Comparison of ENCODE assay signal across 8 cellular contexts in the genomic region with DNA sequence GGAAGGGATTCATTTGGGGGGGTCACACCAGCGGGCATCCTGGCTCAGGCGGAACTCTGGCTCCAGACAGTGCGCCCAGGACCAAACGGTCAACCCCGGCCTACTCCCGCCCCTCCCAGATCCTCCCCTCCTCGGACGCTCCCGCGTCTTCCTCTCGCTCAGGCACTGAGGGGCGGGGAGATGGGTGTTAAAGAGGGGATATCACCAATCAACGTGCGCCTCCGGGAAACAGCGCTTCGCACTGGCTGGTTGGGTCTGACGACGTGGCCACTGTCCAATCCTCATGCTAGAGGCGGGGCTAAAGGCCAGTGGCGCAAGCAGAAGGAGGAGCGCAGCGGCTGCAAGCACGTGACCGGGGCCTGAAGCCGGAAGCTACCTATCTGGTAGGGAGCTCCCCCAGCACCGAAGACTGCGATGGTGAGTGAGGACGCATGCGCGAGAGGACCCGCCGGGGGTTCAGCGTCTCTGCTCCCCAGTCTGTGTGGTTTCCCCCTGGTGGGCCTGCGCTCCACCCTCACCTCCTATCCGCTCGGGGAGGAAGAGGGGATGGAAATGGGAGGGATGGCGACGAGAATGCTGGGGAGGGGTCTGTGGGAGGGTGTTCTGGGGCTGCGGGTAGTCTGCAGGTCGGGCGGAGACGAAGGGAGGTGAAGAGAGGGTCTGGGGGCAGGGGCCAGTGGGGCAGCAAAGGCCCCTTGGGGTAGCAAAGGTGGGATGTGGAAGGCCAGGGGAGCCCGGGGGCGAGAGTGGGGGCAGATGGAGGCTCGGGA. TPM values are rescaled to one million over a fixed set of nuclear protein-coding genes. Genes with fewer than 3 reads are reported as not detected.
DNase-seq lines count a peak whose midpoint lies in the region; ATAC-seq and TF ChIP-seq lines count a peak whose summit lies in the region.

A gene (plus strand): TSS at position 360 of the 770 bp plus-strand sequence. CDS start 55 bp downstream, at position 415.

- H3K4me1 Mint-ChIP-seq in activated CD4-positive, alpha-beta T cell treated with anti-CD3 and anti-CD28 coated beads, Interleukin-2, amount 10 ng/mL, durations not matched to agents 24 days and 14 days: peaks cover 33% of the 10 kb centered on the region

- H3K36me3 Mint-ChIP-seq in activated CD4-positive, alpha-beta T cell treated with anti-CD3 and anti-CD28 coated beads, Interleukin-2, amount 10 ng/mL, durations not matched to agents 24 days and 14 days (ENCODE audit: low read depth): peaks cover 26% of the 10 kb centered on the region

- ATAC-seq in GM19324 (IDR thresholded peaks at IDR 0.05; ENCODE audit: low FRiP score, unreplicated experiment) (peak; percentile 99), HG03469 (IDR thresholded peaks at IDR 0.05; ENCODE audit: unreplicated experiment) (peak; percentile 93)

- H3K9ac ChIP-seq in BLaER1 (peak within 1 kb of the TSS; percentile 89), colonic mucosa (ENCODE audit: low read depth in 2 of 2, low read length in 2 of 2) (peak within 1 kb of the TSS; percentile 99)

- peak within 1 kb of the TSS; percentile 86 for H3K27ac ChIP-seq in BLaER1
- H3K27ac ChIP-seq in colonic mucosa: peak within 1 kb of the TSS; percentile 56
- H3K27ac ChIP-seq in layer of hippocampus (ENCODE audit: low read depth, low read length): peak within 1 kb of the TSS; percentile 85

- H3K4me3 ChIP-seq in BLaER1 (peak within 1 kb of the TSS; percentile 90), colonic mucosa (peak within 1 kb of the TSS; percentile 67)

- peaks cover 15% of the 10 kb centered on the region for H4K20me1 ChIP-seq in BLaER1

- no peak for TF ChIP-seq CTCF in colonic mucosa (IDR thresholded peaks at IDR 0.05)

- H3K4me3 Mint-ChIP-seq in activated CD4-positive, alpha-beta T cell treated with anti-CD3 and anti-CD28 coated beads, Interleukin-2, amount 10 ng/mL, durations not matched to agents 24 days and 14 days: peak within 1 kb of the TSS; percentile 99

- DNase-seq in NCI-H526 treated with DMSO at 0.1 percent for 48 hours (lab: John Stamatoyannopoulos, UW) (peak; percentile 99), colonic mucosa (peak; percentile 99)
- peak; percentile 100 for DNase-seq in activated CD4-positive, alpha-beta T cell treated with anti-CD3 and anti-CD28 coated beads, Interleukin-2, amount 10 ng/mL, durations not matched to agents 24 days and 14 days
- peak; percentile 89 to 94 for DNase-seq in stimulated activated CD4-positive, alpha-beta T cell treated with anti-CD3 and anti-CD28 coated beads, Interleukin-1b, Interleukin-23, amount 100 ng/mL, for 4 hours (ENCODE audit: low read depth in 2 of 2)

- intact Hi-C loops in activated CD4-positive, alpha-beta T cell treated with anti-CD3 and anti-CD28 coated beads, Interleukin-2, amount 10 ng/mL, durations not matched to agents 24 days and 14 days (cut with micrococcal nuclease): loop anchor here (1.0 to 5.0 kb wide), 4 partner anchors 10 to 279 kb away; a partner anchor contains a TSS
- intact Hi-C loops in colonic mucosa (cut with DNase I): no loop called here

- peaks cover 25% of the 10 kb centered on the region for H3K36me3 ChIP-seq in BLaER1
- no peaks in the 10 kb centered on the region for H3K36me3 ChIP-seq in colonic mucosa

- H3K27me3 ChIP-seq in BLaER1 (no peaks in the 10 kb centered on the region), colonic mucosa (no peaks in the 10 kb centered on the region), layer of hippocampus (ENCODE audit: control insufficient read depth, insufficient read depth, low read length) (no peaks in the 10 kb centered on the region)

- H3K4me1 ChIP-seq in BLaER1: peaks cover 43% of the 10 kb centered on the region
- H3K4me1 ChIP-seq in colonic mucosa: peaks cover 8% of the 10 kb centered on the region

- H3K4me2 ChIP-seq in BLaER1: peak within 1 kb of the TSS; percentile 96

- peak within 1 kb of the TSS; percentile 99 for H3K27ac Mint-ChIP-seq in activated CD4-positive, alpha-beta T cell treated with anti-CD3 and anti-CD28 coated beads, Interleukin-2, amount 10 ng/mL, durations not matched to agents 24 days and 14 days

- H3K9me3 ChIP-seq in BLaER1: no peaks in the 10 kb centered on the region
- no peaks in the 10 kb centered on the region for H3K9me3 ChIP-seq in colonic mucosa

- H3K9me3 Mint-ChIP-seq in activated CD4-positive, alpha-beta T cell treated with anti-CD3 and anti-CD28 coated beads, Interleukin-2, amount 10 ng/mL, durations not matched to agents 24 days and 14 days: no peaks in the 10 kb centered on the region

- H3K27me3 Mint-ChIP-seq in activated CD4-positive, alpha-beta T cell treated with anti-CD3 and anti-CD28 coated beads, Interleukin-2, amount 10 ng/mL, durations not matched to agents 24 days and 14 days: no peaks in the 10 kb centered on the region

RNA-seq across cellular contexts. Expression of the gene that starts here (rescaled TPM):
- total RNA-seq in activated CD4-positive, alpha-beta T cell treated with anti-CD3 and anti-CD28 coated beads, Interleukin-2, amount 10 ng/mL, durations not matched to agents 24 days and 14 days: 123 and 126 TPM in 2 replicates
- total RNA-seq in colonic mucosa: 100 to 1,000 TPM; 230 to 268 TPM

Comparison
In these comparisons a context has a peak if more than half of its experiments do, and no peak if none do; other contexts are left out.
1. Peak in every context shown above with its lines: DNase-seq, ATAC-seq, H3K4me3 ChIP-seq and H3K27ac ChIP-seq.